Comparison of ENCODE assay signal across 19 cellular contexts in genomic region chr9:297795-298119, GRCh38.
DNase-seq lines count a peak whose midpoint lies in the region; ATAC-seq and TF ChIP-seq lines count a peak whose summit lies in the region.
"Had no signal": no experiment of that assay in that cellular context is flagged by ENCODE, and none has a peak within 500 bp of the region (broad histone marks: within the 10 kb centered on the region; RNA-seq: fewer than 3 reads in every experiment).

No MANE protein-coding gene starts in this region.

- H3K4me3 Mint-ChIP-seq in activated T-cell treated with anti-CD3 and anti-CD28 coated beads, Interleukin-2, amount 50 U/mL, for 24 hours: no peak overlapping the region
- H3K4me3 Mint-ChIP-seq in activated B cell treated with CpG ODN at 0.5 μM for 24 hours: peak overlapping the region; percentile 76
- H3K4me3 Mint-ChIP-seq in stimulated activated naive CD8-positive, alpha-beta T cell treated with anti-CD3 and anti-CD28 coated beads, Interleukin-15, amount 100 ng/mL, for 72 hours: no peak overlapping the region
- H3K4me3 Mint-ChIP-seq: nephron progenitor cell had no signal

- peaks cover 92% of the 10 kb centered on the region for H3K36me3 Mint-ChIP-seq in activated T-cell treated with anti-CD3 and anti-CD28 coated beads, Interleukin-2, amount 50 U/mL, for 24 hours (ENCODE audit: low read depth)
- H3K36me3 Mint-ChIP-seq in activated B cell treated with CpG ODN at 0.5 μM for 24 hours (ENCODE audit: low read depth): peaks cover 75% of the 10 kb centered on the region

- H3K27ac ChIP-seq in effector memory CD4-positive, alpha-beta T cell (ENCODE audit: insufficient read depth, low read length, poor library complexity, severe bottlenecking): peak overlapping the region; percentile 41
- H3K27ac ChIP-seq in gastroesophageal sphincter: peak overlapping the region in 2 of 4 donors; percentile 27 to 42
- H3K27ac ChIP-seq: WERI-Rb-1 had no signal

- POLR2A ChIA-PET in activated B cell treated with CpG ODN at 0.5 μM for 24 hours (lab: Charles Lee): interaction anchor here (0.7 to 5.3 kb wide), 7 partner anchors 9 to 83 kb away, joined by 3 to 45 read pairs (median 6); partner anchors contain the start of gene DOCK8

- no peaks in the 10 kb centered on the region for H3K9me3 Mint-ChIP-seq in activated T-cell treated with anti-CD3 and anti-CD28 coated beads, Interleukin-2, amount 50 U/mL, for 24 hours
- H3K9me3 Mint-ChIP-seq in activated B cell treated with CpG ODN at 0.5 μM for 24 hours: no peaks in the 10 kb centered on the region
- no peaks in the 10 kb centered on the region for H3K9me3 Mint-ChIP-seq in stimulated activated naive CD8-positive, alpha-beta T cell treated with anti-CD3 and anti-CD28 coated beads, Interleukin-15, amount 100 ng/mL, for 72 hours
- H3K9me3 Mint-ChIP-seq: nephron progenitor cell had no signal

- H3K27me3 Mint-ChIP-seq in activated T-cell treated with anti-CD3 and anti-CD28 coated beads, Interleukin-2, amount 50 U/mL, for 24 hours: no peaks in the 10 kb centered on the region
- H3K27me3 Mint-ChIP-seq in activated B cell treated with CpG ODN at 0.5 μM for 24 hours: no peaks in the 10 kb centered on the region
- H3K27me3 Mint-ChIP-seq in stimulated activated naive CD8-positive, alpha-beta T cell treated with anti-CD3 and anti-CD28 coated beads, Interleukin-15, amount 100 ng/mL, for 72 hours: no peaks in the 10 kb centered on the region

- ATAC-seq in activated B cell treated with CpG ODN at 0.5 μM for 24 hours (ENCODE audit: low read depth): no peak
- peak; percentile 9 for ATAC-seq in stimulated activated naive CD8-positive, alpha-beta T cell treated with anti-CD3 and anti-CD28 coated beads, Interleukin-15, amount 100 ng/mL, for 72 hours
- ATAC-seq in gastroesophageal sphincter: no peak
- ATAC-seq: Panc1 had no signal

- TF ChIP-seq CTCF in activated B cell treated with CpG ODN at 0.5 μM for 24 hours (IDR thresholded peaks at IDR 0.05): no peak
- no peak for TF ChIP-seq CTCF in gastroesophageal sphincter (IDR thresholded peaks at IDR 0.05)

- no peak for TF ChIP-seq EP300 in gastroesophageal sphincter (IDR thresholded peaks at IDR 0.05)

- H3K4me1 ChIP-seq in effector memory CD4-positive, alpha-beta T cell (ENCODE audit: control insufficient read depth, insufficient read depth, low read length, poor library complexity, severe bottlenecking): peaks cover 5% of the 10 kb centered on the region
- peaks cover 0 to 13% (median 0%) of the 10 kb centered on the region in 3 donors for H3K4me1 ChIP-seq in gastroesophageal sphincter

- H3K36me3 ChIP-seq in effector memory CD4-positive, alpha-beta T cell (ENCODE audit: control insufficient read depth, insufficient read depth, low read length): peaks cover 49% of the 10 kb centered on the region
- no peaks in the 10 kb centered on the region for H3K36me3 ChIP-seq in gastroesophageal sphincter
- H3K36me3 ChIP-seq: MG63, tibial nerve, WERI-Rb-1 had no signal

- TF ChIP-seq POLR2A in gastroesophageal sphincter (IDR thresholded peaks at IDR 0.05): no peak

- peaks cover 47% of the 10 kb centered on the region for H3K4me1 Mint-ChIP-seq in activated T-cell treated with anti-CD3 and anti-CD28 coated beads, Interleukin-2, amount 50 U/mL, for 24 hours (ENCODE audit: low read depth)
- peaks cover 40% of the 10 kb centered on the region for H3K4me1 Mint-ChIP-seq in activated B cell treated with CpG ODN at 0.5 μM for 24 hours
- H3K4me1 Mint-ChIP-seq in stimulated activated naive CD8-positive, alpha-beta T cell treated with anti-CD3 and anti-CD28 coated beads, Interleukin-15, amount 100 ng/mL, for 72 hours: peaks cover 39% of the 10 kb centered on the region
- H3K4me1 Mint-ChIP-seq: nephron progenitor cell had no signal

- no peak for DNase-seq in activated T-cell treated with anti-CD3 and anti-CD28 coated beads, Interleukin-2, amount 50 U/mL, for 24 hours
- no peak for DNase-seq in activated T-cell treated with anti-CD3 and anti-CD28 coated beads, Interleukin-2, amount 50 U/mL, for 1 hour
- DNase-seq in activated B cell treated with CpG ODN at 0.5 μM for 24 hours (no peak), nucleus accumbens (lab: John Stamatoyannopoulos, UW) (no peak), HuH-7.5 (ENCODE audit: low spot score) (no peak)
- DNase-seq in effector memory CD4-positive, alpha-beta T cell: no peak
- DNase-seq in stimulated activated naive CD8-positive, alpha-beta T cell treated with anti-CD3 and anti-CD28 coated beads, Interleukin-15, amount 100 ng/mL, for 72 hours: no peak
- DNase-seq: ACHN; activated CD8-positive, alpha-beta memory T cell treated with anti-CD3 and anti-CD28 coated beads, Interleukin-2, amount 50 U/mL, for 4 hours; NCI-H187 treated with DMSO at 0.1 percent for 48 hours; NCI-H526 treated with DMSO at 0.1 percent for 48 hours; nephron progenitor cell; stimulated activated CD4-positive, alpha-beta T cell treated with anti-CD3 and anti-CD28 coated beads, Interleukin-1b, Interleukin-23, amount 100 ng/mL, for 48 hours; WERI-Rb-1 had no signal

- H3K4me3 ChIP-seq in effector memory CD4-positive, alpha-beta T cell (ENCODE audit: insufficient read depth, low read depth, low read length, poor library complexity, severe bottlenecking): no peak overlapping the region
- H3K4me3 ChIP-seq in gastroesophageal sphincter: no peak overlapping the region
- H3K4me3 ChIP-seq: lung, MG63, tibial nerve had no signal

- H3K9me3 ChIP-seq in effector memory CD4-positive, alpha-beta T cell (ENCODE audit: control insufficient read depth, low read length): no peaks in the 10 kb centered on the region
- H3K9me3 ChIP-seq in gastroesophageal sphincter: no peaks in the 10 kb centered on the region
- H3K9me3 ChIP-seq: MG63, tibial nerve had no signal

- intact Hi-C loops in activated B cell treated with CpG ODN at 0.5 μM for 24 hours (cut with micrococcal nuclease): loop anchor here (1.0 kb wide), 4 partner anchors 15 to 82 kb away; no protein-coding TSS in a partner anchor

- CTCF ChIA-PET in activated B cell treated with CpG ODN at 0.5 μM for 24 hours (lab: Charles Lee): interaction anchor here (0.8 to 1.6 kb wide), 5 partner anchors 21 to 83 kb away, joined by 4 to 7 read pairs (median 4); partner anchors contain the start of gene DOCK8

- H3K27me3 ChIP-seq in effector memory CD4-positive, alpha-beta T cell (replicated peaks; ENCODE audit: control insufficient read depth, insufficient read depth, low read length, poor library complexity, severe bottlenecking): no peaks in the 10 kb centered on the region
- no peaks in the 10 kb centered on the region for H3K27me3 ChIP-seq in gastroesophageal sphincter
- H3K27me3 ChIP-seq: MG63, tibial nerve had no signal

- peak overlapping the region; percentile 85 for H3K27ac Mint-ChIP-seq in activated T-cell treated with anti-CD3 and anti-CD28 coated beads, Interleukin-2, amount 50 U/mL, for 24 hours
- peak overlapping the region; percentile 89 for H3K27ac Mint-ChIP-seq in activated B cell treated with CpG ODN at 0.5 μM for 24 hours
- H3K27ac Mint-ChIP-seq in stimulated activated naive CD8-positive, alpha-beta T cell treated with anti-CD3 and anti-CD28 coated beads, Interleukin-15, amount 100 ng/mL, for 72 hours: peak overlapping the region in 1 of 2 donors; percentile 66
- H3K27ac Mint-ChIP-seq: nephron progenitor cell had no signal
